8 cellular contexts compared by ENCODE assay signal in the genomic region with DNA sequence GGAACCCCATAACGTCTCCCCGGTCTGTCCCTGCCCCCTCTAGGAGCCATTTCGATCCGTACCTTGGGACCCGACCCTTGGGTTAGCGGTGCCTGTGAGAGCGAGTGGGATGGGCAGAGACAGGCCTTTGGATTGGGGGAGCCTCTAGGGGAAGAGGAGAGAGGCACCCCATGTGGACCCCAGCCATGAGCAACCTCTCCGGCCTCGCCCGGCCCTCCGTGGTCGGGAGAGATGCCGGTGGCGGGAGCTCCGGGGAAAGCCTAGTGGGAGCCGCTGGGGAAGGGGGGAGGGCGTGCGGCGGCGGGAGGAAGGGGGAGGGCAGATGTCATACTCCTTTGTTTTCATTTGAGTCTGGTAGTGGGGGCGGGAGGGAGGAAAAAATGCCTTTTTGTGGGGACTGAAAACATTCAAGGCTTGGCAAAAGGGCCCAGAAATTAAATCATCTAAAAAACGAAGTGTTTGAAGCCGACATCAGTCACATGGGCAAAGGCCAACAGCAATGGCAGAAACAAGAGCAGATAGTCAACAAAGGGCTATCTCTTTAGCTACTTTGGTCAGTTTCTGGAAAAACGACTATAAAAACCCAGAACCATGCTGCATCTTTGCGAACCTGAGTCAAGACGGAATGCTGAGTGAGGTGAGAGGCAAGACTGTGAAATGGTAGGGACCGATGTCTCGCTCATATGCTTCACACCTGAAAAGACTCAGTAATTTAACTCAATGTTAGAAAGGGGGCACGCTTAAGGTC. TPM values are rescaled to one million over a fixed set of nuclear protein-coding genes. Genes with fewer than 3 reads are reported as not detected.
DNase-seq lines count a peak whose midpoint lies in the region; ATAC-seq and TF ChIP-seq lines count a peak whose summit lies in the region.

No MANE protein-coding gene starts in this region.

- no peaks in the 10 kb centered on the region for H3F3A ChIP-seq in neural cell (ENCODE audit: insufficient read depth, low read length, poor library complexity, severe bottlenecking)

- intact Hi-C loops in activated T-helper 2 cell treated with anti-CD3 and anti-CD28 coated beads, Interferon-gamma antibody, Interleukin-2, Interleukin-4, amounts not matched to agents 10 μg/mL and 5 μg/mL and 100 μg/mL, durations not matched to agents 14 hours and 24 hours and 36 hours (cut with micrococcal nuclease): loop anchor here (2.0 to 10.0 kb wide), 5 partner anchors 50 to 1650 kb away; partner anchors contain the start of genes ALG14 and RWDD3
- intact Hi-C loops in upper lobe of right lung (cut with DNase I): no loop called here

- H3K9me3 Mint-ChIP-seq in activated T-helper 2 cell treated with anti-CD3 and anti-CD28 coated beads, Interferon-gamma antibody, Interleukin-2, Interleukin-4, amounts not matched to agents 10 μg/mL and 5 μg/mL and 100 μg/mL, durations not matched to agents 14 hours and 24 hours and 36 hours: no peaks in the 10 kb centered on the region

- TF ChIP-seq EP300 in neural cell (conservative IDR thresholded peaks at IDR 0.05; ENCODE audit: poor library complexity, severe bottlenecking): no peak

- TF ChIP-seq CTCF in foreskin keratinocyte (conservative IDR thresholded peaks at IDR 0.05): no peak
- TF ChIP-seq CTCF in neural cell (IDR thresholded peaks at IDR 0.05; ENCODE audit: poor library complexity, severe bottlenecking): no peak
- TF ChIP-seq CTCF in upper lobe of right lung (IDR thresholded peaks at IDR 0.05): no peak

- H2AFZ ChIP-seq in neural cell (ENCODE audit: low read depth, low read length): peak overlapping the region; percentile 86

- H3K9ac ChIP-seq in neural cell (ENCODE audit: low read length): peak overlapping the region; percentile 97

- H3K27me3 Mint-ChIP-seq in activated T-helper 2 cell treated with anti-CD3 and anti-CD28 coated beads, Interferon-gamma antibody, Interleukin-2, Interleukin-4, amounts not matched to agents 10 μg/mL and 5 μg/mL and 100 μg/mL, durations not matched to agents 14 hours and 24 hours and 36 hours (ENCODE audit: low read depth): peaks cover 5% of the 10 kb centered on the region

- H3K9me2 ChIP-seq in neural cell (ENCODE audit: insufficient read depth, low read length): no peaks in the 10 kb centered on the region

- DNase-seq in CD1c-positive myeloid dendritic cell (ENCODE audit: extremely low spot score) (peak; percentile 38), NCI-H510A (lab: John Stamatoyannopoulos, UW) (peak; percentile 46), foreskin keratinocyte (peak in 1 of 2 donors; percentile 44), upper lobe of right lung (peak; percentile 82)
- no peak for DNase-seq in activated T-helper 2 cell treated with anti-CD3 and anti-CD28 coated beads, Interferon-gamma antibody, Interleukin-2, Interleukin-4, amounts not matched to agents 10 μg/mL and 5 μg/mL and 100 μg/mL, durations not matched to agents 14 hours and 24 hours and 36 hours (ENCODE audit: low spot score)

- peak; percentile 52 for ATAC-seq in GM18909 (IDR thresholded peaks at IDR 0.05; ENCODE audit: poor library complexity, unreplicated experiment)
- peak; percentile 50 for ATAC-seq in HG03159 (IDR thresholded peaks at IDR 0.05; ENCODE audit: unreplicated experiment)
- peak; percentile 62 for ATAC-seq in foreskin keratinocyte
- peak; percentile 70 for ATAC-seq in upper lobe of right lung

- peaks cover 4% of the 10 kb centered on the region for H3K36me3 ChIP-seq in neural cell (ENCODE audit: insufficient read depth, low read length)
- no peaks in the 10 kb centered on the region for H3K36me3 ChIP-seq in upper lobe of right lung

- H3K4me3 Mint-ChIP-seq in activated T-helper 2 cell treated with anti-CD3 and anti-CD28 coated beads, Interferon-gamma antibody, Interleukin-2, Interleukin-4, amounts not matched to agents 10 μg/mL and 5 μg/mL and 100 μg/mL, durations not matched to agents 14 hours and 24 hours and 36 hours (ENCODE audit: low read depth): peak overlapping the region; percentile 95

- peak overlapping the region; percentile 94 for H3K4me2 ChIP-seq in neural cell (ENCODE audit: low read length)

- H3K4me1 ChIP-seq in foreskin keratinocyte (peaks cover 6% of the 10 kb centered on the region), upper lobe of right lung (peaks cover 16% of the 10 kb centered on the region)

- H3K9me3 ChIP-seq in neural cell (ENCODE audit: low read length): no peaks in the 10 kb centered on the region
- no peaks in the 10 kb centered on the region for H3K9me3 ChIP-seq in upper lobe of right lung

- no peaks in the 10 kb centered on the region for H4K20me1 ChIP-seq in neural cell (ENCODE audit: insufficient read depth)

- TF ChIP-seq RAD21 in neural cell (conservative IDR thresholded peaks at IDR 0.05): no peak

- peaks cover 26% of the 10 kb centered on the region for H3K4me1 Mint-ChIP-seq in activated T-helper 2 cell treated with anti-CD3 and anti-CD28 coated beads, Interferon-gamma antibody, Interleukin-2, Interleukin-4, amounts not matched to agents 10 μg/mL and 5 μg/mL and 100 μg/mL, durations not matched to agents 14 hours and 24 hours and 36 hours (ENCODE audit: low read depth)

- peak overlapping the region; percentile 95 for H3K27ac Mint-ChIP-seq in activated T-helper 2 cell treated with anti-CD3 and anti-CD28 coated beads, Interferon-gamma antibody, Interleukin-2, Interleukin-4, amounts not matched to agents 10 μg/mL and 5 μg/mL and 100 μg/mL, durations not matched to agents 14 hours and 24 hours and 36 hours

- H3K36me3 Mint-ChIP-seq in activated T-helper 2 cell treated with anti-CD3 and anti-CD28 coated beads, Interferon-gamma antibody, Interleukin-2, Interleukin-4, amounts not matched to agents 10 μg/mL and 5 μg/mL and 100 μg/mL, durations not matched to agents 14 hours and 24 hours and 36 hours (ENCODE audit: low read depth): peaks cover 28% of the 10 kb centered on the region

- H3K27me3 ChIP-seq in foreskin keratinocyte (no peaks in the 10 kb centered on the region), neural cell (ENCODE audit: insufficient read depth, low read depth, low read length) (no peaks in the 10 kb centered on the region), upper lobe of right lung (no peaks in the 10 kb centered on the region)

- H3K4me3 ChIP-seq in neural cell (ENCODE audit: low read length) (peak overlapping the region; percentile 74), upper lobe of right lung (peak overlapping the region; percentile 97)

- H3K27ac ChIP-seq in foreskin keratinocyte (peak overlapping the region; percentile 97), neural cell (ENCODE audit: low read length) (peak overlapping the region; percentile 96), upper lobe of right lung (peak overlapping the region; percentile 94)

- H3K79me2 ChIP-seq in neural cell (replicated peaks; ENCODE audit: insufficient read depth, low read length): peaks cover 48% of the 10 kb centered on the region

TF ChIP-seq in neural cell, 6 proteins besides CTCF, POLR2A, EP300 and RAD21:
- TF ChIP-seq EZH2 (IDR thresholded peaks at IDR 0.05; ENCODE audit: borderline replicate concordance, insufficient read depth, low read length, poor library complexity, severe bottlenecking) (no peak), TAF1 (IDR thresholded peaks at IDR 0.05; ENCODE audit: low read depth) (peak; percentile 79), POLR2AphosphoS5 (IDR thresholded peaks at IDR 0.05) (peak; percentile 52), SMC3 (conservative IDR thresholded peaks at IDR 0.05; ENCODE audit: poor library complexity) (no peak), MXI1 (conservative IDR thresholded peaks at IDR 0.05; ENCODE audit: poor library complexity, severe bottlenecking) (peak; percentile 64)
- TF ChIP-seq, protein P1, sequence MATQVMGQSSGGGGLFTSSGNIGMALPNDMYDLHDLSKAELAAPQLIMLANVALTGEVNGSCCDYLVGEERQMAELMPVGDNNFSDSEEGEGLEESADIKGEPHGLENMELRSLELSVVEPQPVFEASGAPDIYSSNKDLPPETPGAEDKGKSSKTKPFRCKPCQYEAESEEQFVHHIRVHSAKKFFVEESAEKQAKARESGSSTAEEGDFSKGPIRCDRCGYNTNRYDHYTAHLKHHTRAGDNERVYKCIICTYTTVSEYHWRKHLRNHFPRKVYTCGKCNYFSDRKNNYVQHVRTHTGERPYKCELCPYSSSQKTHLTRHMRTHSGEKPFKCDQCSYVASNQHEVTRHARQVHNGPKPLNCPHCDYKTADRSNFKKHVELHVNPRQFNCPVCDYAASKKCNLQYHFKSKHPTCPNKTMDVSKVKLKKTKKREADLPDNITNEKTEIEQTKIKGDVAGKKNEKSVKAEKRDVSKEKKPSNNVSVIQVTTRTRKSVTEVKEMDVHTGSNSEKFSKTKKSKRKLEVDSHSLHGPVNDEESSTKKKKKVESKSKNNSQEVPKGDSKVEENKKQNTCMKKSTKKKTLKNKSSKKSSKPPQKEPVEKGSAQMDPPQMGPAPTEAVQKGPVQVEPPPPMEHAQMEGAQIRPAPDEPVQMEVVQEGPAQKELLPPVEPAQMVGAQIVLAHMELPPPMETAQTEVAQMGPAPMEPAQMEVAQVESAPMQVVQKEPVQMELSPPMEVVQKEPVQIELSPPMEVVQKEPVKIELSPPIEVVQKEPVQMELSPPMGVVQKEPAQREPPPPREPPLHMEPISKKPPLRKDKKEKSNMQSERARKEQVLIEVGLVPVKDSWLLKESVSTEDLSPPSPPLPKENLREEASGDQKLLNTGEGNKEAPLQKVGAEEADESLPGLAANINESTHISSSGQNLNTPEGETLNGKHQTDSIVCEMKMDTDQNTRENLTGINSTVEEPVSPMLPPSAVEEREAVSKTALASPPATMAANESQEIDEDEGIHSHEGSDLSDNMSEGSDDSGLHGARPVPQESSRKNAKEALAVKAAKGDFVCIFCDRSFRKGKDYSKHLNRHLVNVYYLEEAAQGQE (IDR thresholded peaks at IDR 0.05; ENCODE audit: borderline replicate concordance): peak; percentile 50

RNA-seq across cellular contexts. Expression of gene PTBP2, which starts 0.8 kb away (rescaled TPM):
- total RNA-seq in activated T-helper 2 cell treated with anti-CD3 and anti-CD28 coated beads, Interferon-gamma antibody, Interleukin-2, Interleukin-4, amounts not matched to agents 10 μg/mL and 5 μg/mL and 100 μg/mL, durations not matched to agents 14 hours and 24 hours and 36 hours: 17.1 and 18.8 TPM in 2 replicates
- total RNA-seq in foreskin keratinocyte (8.8 and 9.7 TPM in 2 replicates), upper lobe of right lung (14.7 TPM)
- polyA plus RNA-seq in foreskin keratinocyte (2.4 and 2.9 TPM in 2 replicates), neural cell (286 and 319 TPM in 2 replicates)
- polyA minus RNA-seq in neural cell: 388 and 485 TPM in 2 replicates
